In the genomic region with DNA sequence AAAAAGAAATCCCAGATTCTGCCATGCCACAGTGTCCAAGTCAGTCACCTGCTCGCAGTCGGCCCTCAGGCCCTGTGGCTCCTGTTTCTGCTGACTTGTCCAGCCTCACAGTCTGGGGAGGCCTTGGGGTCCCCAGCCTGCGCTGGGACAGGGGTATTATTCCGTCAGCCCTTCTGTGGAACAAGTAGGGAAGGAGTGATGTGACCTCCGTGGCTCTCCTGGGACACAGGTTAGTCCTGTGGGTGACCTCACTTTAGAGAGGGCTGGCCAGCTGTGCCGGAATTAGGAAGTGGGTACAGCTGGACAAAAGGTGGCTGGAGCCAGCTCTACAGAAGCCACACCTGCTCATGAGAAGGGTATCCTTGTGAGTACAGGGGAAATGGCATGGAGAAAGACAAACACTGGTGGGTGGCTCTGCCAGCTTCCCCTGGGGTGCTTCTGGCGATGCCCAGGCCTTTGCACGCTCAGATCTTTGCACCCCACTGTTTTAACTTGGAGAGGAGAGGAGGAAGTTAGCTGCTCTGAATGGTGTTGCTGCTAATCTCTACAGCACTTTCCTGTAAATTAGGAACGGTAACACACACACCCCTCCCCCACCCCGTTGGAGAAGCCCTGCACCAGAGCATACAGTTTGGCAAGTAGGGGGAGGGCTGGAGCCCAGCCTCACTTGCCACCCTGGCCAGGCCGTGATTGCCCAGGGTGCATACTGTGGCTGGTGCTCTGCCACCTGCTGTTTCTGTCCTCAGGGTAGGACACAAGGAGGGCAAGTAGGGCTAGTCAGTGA, we compare ENCODE assay signal across 8 cellular contexts. TPM values are rescaled to one million over a fixed set of nuclear protein-coding genes. Genes with fewer than 3 reads are reported as not detected.
DNase-seq lines count a peak whose midpoint lies in the region; ATAC-seq lines count a peak whose summit lies in the region.
"Not testable (repeated sequence)": the region's sequence is repeated elsewhere in the genome, so short reads cannot be mapped to it uniquely, and the experiment has no call there.

No MANE protein-coding gene starts in this region.

- not testable (repeated sequence) for H3K79me2 ChIP-seq in mesendoderm (ENCODE audit: control insufficient read depth, insufficient read depth, low read length)

- not testable (repeated sequence) for H3K36me3 ChIP-seq in mesendoderm (ENCODE audit: control insufficient read depth, insufficient read depth, low read length)

- ATAC-seq in stimulated activated naive CD8-positive, alpha-beta T cell treated with anti-CD3 and anti-CD28 coated beads, Interleukin-15, amount 100 ng/mL, for 72 hours: peak; percentile 41

- not testable (repeated sequence) for H4K5ac ChIP-seq in mesendoderm (ENCODE audit: low read length)

- peak; percentile 69 for DNase-seq in DMS53 (lab: John Stamatoyannopoulos, UW)
- peak; percentile 72 for DNase-seq in KBM-7
- DNase-seq in NCI-H2081 treated with DMSO at 0.1 percent for 48 hours (lab: John Stamatoyannopoulos, UW): peak; percentile 90
- DNase-seq in OCI-M1 (lab: John Stamatoyannopoulos, UW): peak; percentile 87
- DNase-seq in activated T-helper 1 cell treated with anti-CD3 and anti-CD28 coated beads, Interleukin-12 subunit alpha, Interleukin-12 subunit beta, Interleukin-2, Interleukin-4 antibody, amounts not matched to agents 30 ng/mL and 10 ng/mL and 1 ng/mL, durations not matched to agents 14 hours and 24 hours and 36 hours (ENCODE audit: low spot score); stimulated activated naive CD8-positive, alpha-beta T cell treated with anti-CD3 and anti-CD28 coated beads, Interleukin-15, amount 100 ng/mL, for 72 hours: not testable (repeated sequence)
- DNase-seq in cardiac septum (ENCODE audit: low spot score): peak; percentile 78
- peak; percentile 60 for DNase-seq in mesendoderm

- peak overlapping the region; percentile 19 for H3K4me3 Mint-ChIP-seq in activated T-helper 1 cell treated with anti-CD3 and anti-CD28 coated beads, Interleukin-12 subunit alpha, Interleukin-12 subunit beta, Interleukin-2, Interleukin-4 antibody, amounts not matched to agents 30 ng/mL and 10 ng/mL and 1 ng/mL, durations not matched to agents 14 hours and 24 hours and 36 hours
- H3K4me3 Mint-ChIP-seq in stimulated activated naive CD8-positive, alpha-beta T cell treated with anti-CD3 and anti-CD28 coated beads, Interleukin-15, amount 100 ng/mL, for 72 hours: not testable (repeated sequence)

- not testable (repeated sequence) for H3K4me3 ChIP-seq in mesendoderm (ENCODE audit: low read length)

- H3K4me2 ChIP-seq in mesendoderm (ENCODE audit: low read length): not testable (repeated sequence)

- H2AK5ac ChIP-seq in mesendoderm (ENCODE audit: low read length): not testable (repeated sequence)

- H3K27ac ChIP-seq in mesendoderm (ENCODE audit: low read depth, low read length): not testable (repeated sequence)

- peak overlapping the region; percentile 24 for H3K23ac ChIP-seq in mesendoderm (ENCODE audit: low read length)

- H3K4me1 ChIP-seq in mesendoderm (ENCODE audit: control insufficient read depth, low read depth, low read length): not testable (repeated sequence)

- H3K9ac ChIP-seq in mesendoderm (ENCODE audit: low read length): not testable (repeated sequence)

- H3K27me3 ChIP-seq in mesendoderm (ENCODE audit: insufficient read depth, low read length, poor library complexity): not testable (repeated sequence)

- in situ Hi-C loops in KBM-7 (cut with MboI; ENCODE audit: low pct_unique_long_range_greater_than_20kb, low sequenced_read_pairs): not testable (repeated sequence)

- not testable (repeated sequence) for H2BK5ac ChIP-seq in mesendoderm (ENCODE audit: low read length)

- H3K56ac ChIP-seq in mesendoderm (ENCODE audit: low read length): peak overlapping the region; percentile 15

- H3K36me3 Mint-ChIP-seq in activated T-helper 1 cell treated with anti-CD3 and anti-CD28 coated beads, Interleukin-12 subunit alpha, Interleukin-12 subunit beta, Interleukin-2, Interleukin-4 antibody, amounts not matched to agents 30 ng/mL and 10 ng/mL and 1 ng/mL, durations not matched to agents 14 hours and 24 hours and 36 hours (ENCODE audit: low read depth): not testable (repeated sequence)

- not testable (repeated sequence) for H2BK15ac ChIP-seq in mesendoderm (replicated peaks; ENCODE audit: low read depth)

- not testable (repeated sequence) for H3K18ac ChIP-seq in mesendoderm (ENCODE audit: low read length)

- not testable (repeated sequence) for H3K4ac ChIP-seq in mesendoderm (ENCODE audit: low read depth, low read length)

- H3K4me1 Mint-ChIP-seq in activated T-helper 1 cell treated with anti-CD3 and anti-CD28 coated beads, Interleukin-12 subunit alpha, Interleukin-12 subunit beta, Interleukin-2, Interleukin-4 antibody, amounts not matched to agents 30 ng/mL and 10 ng/mL and 1 ng/mL, durations not matched to agents 14 hours and 24 hours and 36 hours (ENCODE audit: low read depth); stimulated activated naive CD8-positive, alpha-beta T cell treated with anti-CD3 and anti-CD28 coated beads, Interleukin-15, amount 100 ng/mL, for 72 hours: not testable (repeated sequence)

- not testable (repeated sequence) for H3K27ac Mint-ChIP-seq in activated T-helper 1 cell treated with anti-CD3 and anti-CD28 coated beads, Interleukin-12 subunit alpha, Interleukin-12 subunit beta, Interleukin-2, Interleukin-4 antibody, amounts not matched to agents 30 ng/mL and 10 ng/mL and 1 ng/mL, durations not matched to agents 14 hours and 24 hours and 36 hours; stimulated activated naive CD8-positive, alpha-beta T cell treated with anti-CD3 and anti-CD28 coated beads, Interleukin-15, amount 100 ng/mL, for 72 hours

- not testable (repeated sequence) for H4K8ac ChIP-seq in mesendoderm (ENCODE audit: low read depth, low read length)

- not testable (repeated sequence) for H3K27me3 Mint-ChIP-seq in activated T-helper 1 cell treated with anti-CD3 and anti-CD28 coated beads, Interleukin-12 subunit alpha, Interleukin-12 subunit beta, Interleukin-2, Interleukin-4 antibody, amounts not matched to agents 30 ng/mL and 10 ng/mL and 1 ng/mL, durations not matched to agents 14 hours and 24 hours and 36 hours (ENCODE audit: insufficient read depth); stimulated activated naive CD8-positive, alpha-beta T cell treated with anti-CD3 and anti-CD28 coated beads, Interleukin-15, amount 100 ng/mL, for 72 hours

- H2BK120ac ChIP-seq in mesendoderm (ENCODE audit: low read depth, low read length): not testable (repeated sequence)

- intact Hi-C loops in activated T-helper 1 cell treated with anti-CD3 and anti-CD28 coated beads, Interleukin-12 subunit alpha, Interleukin-12 subunit beta, Interleukin-2, Interleukin-4 antibody, amounts not matched to agents 30 ng/mL and 10 ng/mL and 1 ng/mL, durations not matched to agents 14 hours and 24 hours and 36 hours (cut with micrococcal nuclease); cardiac septum (cut with DNase I): not testable (repeated sequence)

- not testable (repeated sequence) for H3K9me3 Mint-ChIP-seq in activated T-helper 1 cell treated with anti-CD3 and anti-CD28 coated beads, Interleukin-12 subunit alpha, Interleukin-12 subunit beta, Interleukin-2, Interleukin-4 antibody, amounts not matched to agents 30 ng/mL and 10 ng/mL and 1 ng/mL, durations not matched to agents 14 hours and 24 hours and 36 hours; stimulated activated naive CD8-positive, alpha-beta T cell treated with anti-CD3 and anti-CD28 coated beads, Interleukin-15, amount 100 ng/mL, for 72 hours

- not testable (repeated sequence) for H3K79me1 ChIP-seq in mesendoderm (ENCODE audit: low read length)

- no CpG with 5 or more reads among the region's 11 CpGs for WGBS in mesendoderm (ENCODE audit: extremely low coverage, insufficient coverage, low lambda C conversion rate)

RNA-seq across cellular contexts. Expression of gene ST3GAL4, which starts 13.0 kb away (rescaled TPM):
- total RNA-seq in activated T-helper 1 cell treated with anti-CD3 and anti-CD28 coated beads, Interleukin-12 subunit alpha, Interleukin-12 subunit beta, Interleukin-2, Interleukin-4 antibody, amounts not matched to agents 30 ng/mL and 10 ng/mL and 1 ng/mL, durations not matched to agents 14 hours and 24 hours and 36 hours: 13.2 and 14.1 TPM in 2 replicates
- total RNA-seq in cardiac septum: 55.1 TPM
- polyA plus RNA-seq in mesendoderm (2013, experiment 1 of 2): 8.4 TPM
- 8.7 TPM for polyA plus RNA-seq in mesendoderm (2013, experiment 2 of 2)
